ENCODE assay signal across 8 cellular contexts in genomic region chrX:53831662-53832635, GRCh38.
DNase-seq lines count a peak whose midpoint lies in the region; ATAC-seq, FAIRE-seq and TF ChIP-seq lines count a peak whose summit lies in the region.

No MANE protein-coding gene starts in this region.

- H3K79me2 ChIP-seq in MM.1S (ENCODE audit: low read length): no peaks in the 10 kb centered on the region

- H3K27me3 ChIP-seq in MM.1S (replicated peaks; ENCODE audit: insufficient read depth, low read length) (no peaks in the 10 kb centered on the region), WERI-Rb-1 (ENCODE audit: insufficient read depth, low read depth, severe bottlenecking) (peaks cover 17% of the 10 kb centered on the region)

- no peak overlapping the region for H3K4me2 ChIP-seq in MM.1S (ENCODE audit: low read depth, low read length)

- no peaks in the 10 kb centered on the region for H3K36me3 Mint-ChIP-seq in naive thymus-derived CD8-positive, alpha-beta T cell

- H3K27ac ChIP-seq in MM.1S (ENCODE audit: low read length) (no peak overlapping the region), WERI-Rb-1 (no peak overlapping the region)

- H3K4me1 ChIP-seq in MM.1S (ENCODE audit: low read length): no peaks in the 10 kb centered on the region

- no peaks in the 10 kb centered on the region for H3K9me3 ChIP-seq in MM.1S (replicated peaks; ENCODE audit: insufficient read depth, low read length)
- H3K9me3 ChIP-seq in WERI-Rb-1 (ENCODE audit: severe bottlenecking): no peaks in the 10 kb centered on the region

- H3K4me3 Mint-ChIP-seq in naive thymus-derived CD8-positive, alpha-beta T cell: no peak overlapping the region

- H3K36me3 ChIP-seq in MM.1S (replicated peaks; ENCODE audit: insufficient read depth, low read length) (no peaks in the 10 kb centered on the region), WERI-Rb-1 (no peaks in the 10 kb centered on the region)

- POLR2A ChIA-PET in naive thymus-derived CD8-positive, alpha-beta T cell (lab: Charles Lee): no interaction called here

- H3K9me3 Mint-ChIP-seq in naive thymus-derived CD8-positive, alpha-beta T cell: no peaks in the 10 kb centered on the region

- DNase-seq in DMS114 treated with DMSO at 0.1 percent for 48 hours (lab: John Stamatoyannopoulos, UW; ENCODE audit: unreplicated experiment) (peak; percentile 14), MM.1S (peak; percentile 30), WERI-Rb-1 (peak; percentile 41), cardiac septum (ENCODE audit: low spot score) (no peak)
- DNase-seq in naive thymus-derived CD8-positive, alpha-beta T cell: peak in 9 of 10 donors; percentile 3 to 61 (median 36)

- H3K4me3 ChIP-seq in MM.1S (ENCODE audit: low read length) (no peak overlapping the region), WERI-Rb-1 (ENCODE audit: low read depth, low read length) (no peak overlapping the region)

- no peak overlapping the region for H3K9ac ChIP-seq in MM.1S (ENCODE audit: low read length)

- no peak overlapping the region; the same call in 1 of the 2 replicates for H2AFZ ChIP-seq in MM.1S (ENCODE audit: low read length)

- peak; percentile 88 for ATAC-seq in GM19463 (IDR thresholded peaks at IDR 0.05; ENCODE audit: unreplicated experiment)
- ATAC-seq in naive thymus-derived CD8-positive, alpha-beta T cell: peak; percentile 70 to 72
- ATAC-seq in GM21526 (IDR thresholded peaks at IDR 0.05; ENCODE audit: low FRiP score, unreplicated experiment): no peak

- H4K20me1 ChIP-seq in MM.1S (ENCODE audit: insufficient read depth, low read length): no peaks in the 10 kb centered on the region

- intact Hi-C loops in cardiac septum (cut with DNase I): no loop called here

- peaks cover 2 to 6% (median 4%) of the 10 kb centered on the region in 4 donors for H3K4me1 Mint-ChIP-seq in naive thymus-derived CD8-positive, alpha-beta T cell

- H3K27ac Mint-ChIP-seq in naive thymus-derived CD8-positive, alpha-beta T cell: no peak overlapping the region

- peak; percentile 31 for FAIRE-seq in colon (lab: Jason Lieb, UNC)

- H3F3A ChIP-seq in MM.1S (ENCODE audit: insufficient read depth, low read length): no peaks in the 10 kb centered on the region

- no peaks in the 10 kb centered on the region for H3K9me2 ChIP-seq in MM.1S (replicated peaks; ENCODE audit: insufficient read depth, low read length)

- TF ChIP-seq CTCF in MM.1S (IDR thresholded peaks at IDR 0.05; ENCODE audit: low read length) (peak; percentile 53), WERI-Rb-1 (IDR thresholded peaks at IDR 0.05; ENCODE audit: low read depth, low read length) (peak; percentile 41)

- H3K27me3 Mint-ChIP-seq in naive thymus-derived CD8-positive, alpha-beta T cell: no peaks in the 10 kb centered on the region
